ENCODE assay signal across 30 cellular contexts in genomic region chr16:86258713-86259112, GRCh38.
DNase-seq lines count a peak whose midpoint lies in the region; ATAC-seq and TF ChIP-seq lines count a peak whose summit lies in the region.
"Had no signal": no experiment of that assay in that cellular context is flagged by ENCODE, and none has a peak within 500 bp of the region (broad histone marks: within the 10 kb centered on the region; RNA-seq: fewer than 3 reads in every experiment).

No MANE protein-coding gene starts in this region.

- no peaks in the 10 kb centered on the region for H4K20me1 ChIP-seq in fibroblast of lung (ENCODE audit: control insufficient read depth, extremely low read depth, insufficient read depth, low read length)

- H3K27ac ChIP-seq in fibroblast of lung (ENCODE audit: insufficient read depth, low read length), result peak overlapping the region; percentile 23
- H3K27ac ChIP-seq in upper lobe of right lung, result peak overlapping the region; percentile 47
- no peak overlapping the region for H3K27ac ChIP-seq in RWPE1
- H3K27ac ChIP-seq: breast epithelium, left ventricle myocardium inferior, SJCRH30, suprapubic skin, vagina had no signal

- no peak overlapping the region for H3K4me3 Mint-ChIP-seq in naive thymus-derived CD8-positive, alpha-beta T cell
- H3K4me3 Mint-ChIP-seq: activated CD4-positive, alpha-beta memory T cell treated with anti-CD3 and anti-CD28 coated beads for 36 hours; activated T-helper 17 cell treated with anti-CD3 and anti-CD28 coated beads, Interleukin-2, amount 50 U/mL, for 72 hours; CD4-positive, CD25-positive, alpha-beta regulatory T cell; T-helper 1 cell treated with Interleukin-12 subunit alpha and Interleukin-12 subunit beta and Interleukin-4 antibody, amounts not matched to agents 30 μg/mL and 1 μg/mL, for 36 hours had no signal

- no peaks in the 10 kb centered on the region for H3K79me2 ChIP-seq in fibroblast of lung (ENCODE audit: control insufficient read depth, insufficient read depth, low read length)

- peaks cover 0 to 33% (median 4%) of the 10 kb centered on the region in 3 donors for H3K36me3 Mint-ChIP-seq in naive thymus-derived CD8-positive, alpha-beta T cell
- H3K36me3 Mint-ChIP-seq: CD4-positive, CD25-positive, alpha-beta regulatory T cell had no signal

- intact Hi-C loops in upper lobe of right lung (cut with DNase I), result no loop called here

- H3K4me1 ChIP-seq in fibroblast of lung (ENCODE audit: control insufficient read depth, extremely low read depth, insufficient read depth, low read length), result peaks cover 2% of the 10 kb centered on the region
- peaks cover 6% of the 10 kb centered on the region for H3K4me1 ChIP-seq in upper lobe of right lung
- H3K4me1 ChIP-seq: breast epithelium, left ventricle myocardium inferior, SJCRH30, suprapubic skin, vagina had no signal

- H3K4me2 ChIP-seq in fibroblast of lung (ENCODE audit: extremely low read depth, insufficient read depth, low read length), result no peak overlapping the region

- no peaks in the 10 kb centered on the region for H3K4me1 Mint-ChIP-seq in naive thymus-derived CD8-positive, alpha-beta T cell
- H3K4me1 Mint-ChIP-seq: activated T-helper 17 cell treated with anti-CD3 and anti-CD28 coated beads, Interleukin-2, amount 50 U/mL, for 72 hours; CD4-positive, CD25-positive, alpha-beta regulatory T cell had no signal

- H3K9ac ChIP-seq in fibroblast of lung (ENCODE audit: insufficient read depth, low read length), result no peak overlapping the region

- TF ChIP-seq CTCF in fibroblast of lung (conservative IDR thresholded peaks at IDR 0.05 in 1 of 2, IDR thresholded peaks at IDR 0.05 in 1 of 2; ENCODE audit: low read depth in 1 of 2, low read length in 2 of 2) (no peak), upper lobe of right lung (IDR thresholded peaks at IDR 0.05) (no peak), RWPE1 (conservative IDR thresholded peaks at IDR 0.05; ENCODE audit: low read depth) (no peak)

- H3K4me3 ChIP-seq in fibroblast of lung (replicated peaks in 1 of 4; ENCODE audit: control extremely low read depth in 1 of 4, insufficient read depth in 1 of 4, low read depth in 3 of 4, low read length in 4 of 4), result no peak overlapping the region
- H3K4me3 ChIP-seq in upper lobe of right lung, result no peak overlapping the region
- H3K4me3 ChIP-seq: breast epithelium, left ventricle myocardium inferior, SJCRH30, suprapubic skin, vagina had no signal

- H3K36me3 ChIP-seq in fibroblast of lung (ENCODE audit: control insufficient read depth, insufficient read depth, low read length) (no peaks in the 10 kb centered on the region), upper lobe of right lung (no peaks in the 10 kb centered on the region)
- H3K36me3 ChIP-seq: breast epithelium, left ventricle myocardium inferior, SJCRH30, suprapubic skin, vagina had no signal

- H3K9me3 ChIP-seq in fibroblast of lung (ENCODE audit: control insufficient read depth, insufficient read depth, low read depth, low read length) (no peaks in the 10 kb centered on the region), upper lobe of right lung (no peaks in the 10 kb centered on the region)
- H3K9me3 ChIP-seq: SJCRH30, suprapubic skin, vagina had no signal

- no peak overlapping the region for H3K27ac Mint-ChIP-seq in naive thymus-derived CD8-positive, alpha-beta T cell
- H3K27ac Mint-ChIP-seq: activated CD4-positive, alpha-beta memory T cell treated with anti-CD3 and anti-CD28 coated beads for 36 hours; activated T-helper 17 cell treated with anti-CD3 and anti-CD28 coated beads, Interleukin-2, amount 50 U/mL, for 72 hours; CD4-positive, CD25-positive, alpha-beta regulatory T cell; T-helper 1 cell treated with Interleukin-12 subunit alpha and Interleukin-12 subunit beta and Interleukin-4 antibody, amounts not matched to agents 30 μg/mL and 1 μg/mL, for 36 hours had no signal

- POLR2A ChIA-PET in RWPE1 (lab: Yijun Ruan, JAX; ENCODE audit: low non-redundant PET), result no interaction called here
- POLR2A ChIA-PET in naive thymus-derived CD8-positive, alpha-beta T cell (lab: Charles Lee), result no interaction called here

- no peak for ATAC-seq in upper lobe of right lung
- no peak for ATAC-seq in HG03354 (IDR thresholded peaks at IDR 0.05; ENCODE audit: poor library complexity, severe bottlenecking, unreplicated experiment)
- no peak for ATAC-seq in naive thymus-derived CD8-positive, alpha-beta T cell
- ATAC-seq: activated CD4-positive, CD25-positive, alpha-beta regulatory T cell treated with anti-CD3 and anti-CD28 coated beads, Interleukin-2, amount 50 U/mL, for 24 hours; activated T-helper 17 cell treated with anti-CD3 and anti-CD28 coated beads, Interleukin-2, amount 50 U/mL, for 72 hours; HepG2; Panc1; right cardiac atrium had no signal

- peaks cover 12 to 51% (median 24%) of the 10 kb centered on the region in 9 donors for H3K9me3 Mint-ChIP-seq in naive thymus-derived CD8-positive, alpha-beta T cell

- CTCF ChIA-PET in RWPE1 (lab: Yijun Ruan, JAX), result no interaction called here

- no peak overlapping the region for H2AFZ ChIP-seq in fibroblast of lung (ENCODE audit: low read length)

- DNase-seq in RPMI7951 (ENCODE audit: low read depth), result peak; percentile 14
- peak; percentile 23 to 25 for DNase-seq in fibroblast of lung (ENCODE audit: low read depth in 2 of 2)
- DNase-seq in mucosa of gallbladder (ENCODE audit: low spot score), result peak; percentile 15
- no peak for DNase-seq in upper lobe of right lung
- no peak for DNase-seq in RWPE1 (ENCODE audit: low spot score)
- DNase-seq in stimulated activated CD8-positive, alpha-beta memory T cell treated with anti-CD3 and anti-CD28 coated beads, Interleukin-4, amount 100 ng/mL, for 48 hours, result no peak
- no peak for DNase-seq in naive thymus-derived CD8-positive, alpha-beta T cell
- DNase-seq: activated CD4-positive, alpha-beta memory T cell treated with anti-CD3 and anti-CD28 coated beads for 36 hours; activated naive CD4-positive, alpha-beta T cell treated with anti-CD3 and anti-CD28 coated beads, Interleukin-2, amount 50 U/mL, for 16 hours; amygdala; CD4-positive, CD25-positive, alpha-beta regulatory T cell; effector memory CD4-positive, alpha-beta T cell; erythroblast; left ventricle myocardium inferior; midbrain; NCI-H1092; NCI-H1930; NCI-H526 treated with DMSO at 0.1 percent for 48 hours; right cardiac atrium; SJCRH30; stimulated activated CD4-positive, alpha-beta T cell treated with anti-CD3 and anti-CD28 coated beads, Interleukin-2, amount 100 ng/mL, for 48 hours had no signal

- H3K27me3 Mint-ChIP-seq in naive thymus-derived CD8-positive, alpha-beta T cell, result peaks cover 17 to 63% (median 21%) of the 10 kb centered on the region in 5 donors
- H3K27me3 Mint-ChIP-seq: CD4-positive, CD25-positive, alpha-beta regulatory T cell had no signal

- H3K27me3 ChIP-seq in fibroblast of lung (ENCODE audit: control insufficient read depth, insufficient read depth, low read length), result no peaks in the 10 kb centered on the region
- H3K27me3 ChIP-seq in upper lobe of right lung, result no peaks in the 10 kb centered on the region
- H3K27me3 ChIP-seq: SJCRH30, vagina had no signal

Comparison
In these comparisons a context has a peak if more than half of its experiments do, and no peak if none do; other contexts are left out.
1. DNase-seq: peak in RPMI7951 (single experiment), fibroblast of lung (2 of 2) and mucosa of gallbladder (single experiment); none in upper lobe of right lung (single experiment), RWPE1 (single experiment), stimulated activated CD8-positive, alpha-beta memory T cell treated with anti-CD3 and anti-CD28 coated beads, Interleukin-4, amount 100 ng/mL, for 48 hours (single experiment) and naive thymus-derived CD8-positive, alpha-beta T cell (0 of 10).